Comparison of ENCODE assay signal across 9 cellular contexts in the genomic region with DNA sequence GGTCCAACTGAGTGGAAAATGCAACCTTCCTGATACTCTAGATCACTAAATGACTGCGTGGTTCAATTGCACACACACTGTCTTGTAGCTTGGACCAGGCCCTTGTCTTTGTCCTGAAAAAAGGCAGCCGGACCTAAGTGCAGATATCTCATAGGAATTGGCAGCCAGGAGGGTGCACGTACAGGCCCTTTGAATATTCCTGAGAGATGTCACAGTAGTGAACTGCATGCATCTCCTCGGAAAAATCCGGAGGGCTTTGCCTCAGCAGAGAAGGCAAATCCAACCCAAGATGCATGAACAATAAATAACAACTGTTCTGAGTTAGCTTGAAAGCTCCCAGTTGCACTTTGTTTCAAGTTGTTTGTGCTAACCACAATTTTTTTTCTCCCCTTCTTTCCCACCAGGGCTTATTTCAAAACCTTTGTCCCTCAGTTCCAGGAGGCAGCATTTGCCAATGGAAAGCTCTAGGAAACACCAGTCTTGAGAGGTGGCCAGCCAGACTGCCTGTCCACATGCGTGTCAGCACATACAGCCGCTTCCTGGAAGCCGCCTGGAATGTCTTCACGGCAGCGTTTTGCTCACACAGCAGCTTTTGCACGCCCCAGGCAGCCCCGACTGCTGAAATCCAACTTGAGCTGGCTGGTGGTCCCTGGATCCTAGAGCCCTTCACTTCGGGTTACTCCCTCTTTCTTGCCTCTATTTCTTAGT. TPM values are rescaled to one million over a fixed set of nuclear protein-coding genes. Genes with fewer than 3 reads are reported as not detected.
DNase-seq lines count a peak whose midpoint lies in the region; ATAC-seq and TF ChIP-seq lines count a peak whose summit lies in the region.
"Had no signal": no experiment of that assay in that cellular context is flagged by ENCODE, and none has a peak within 500 bp of the region (broad histone marks: within the 10 kb centered on the region; RNA-seq: fewer than 3 reads in every experiment).

No MANE protein-coding gene starts in this region.

- TF ChIP-seq POLR2A in ovary (IDR thresholded peaks at IDR 0.05): no peak

- H3K9me3 ChIP-seq in SJSA1 (replicated peaks) (no peaks in the 10 kb centered on the region), ovary (no peaks in the 10 kb centered on the region)

- H3K27me3 ChIP-seq in SJSA1 (replicated peaks) (no peaks in the 10 kb centered on the region), ovary (no peaks in the 10 kb centered on the region)

- H3K4me1 ChIP-seq in SJSA1 (replicated peaks) (peaks cover 64% of the 10 kb centered on the region), ovary (ENCODE audit: insufficient read depth) (peaks cover 21% of the 10 kb centered on the region)

- TF ChIP-seq CTCF in ovary (IDR thresholded peaks at IDR 0.05): no peak

- WGBS in ovary, 3 donors: 17 to 18% (median 18%) methylated on average over 13 of the region's 13 CpGs

- ATAC-seq in HG03439 (IDR thresholded peaks at IDR 0.05; ENCODE audit: unreplicated experiment) (no peak), HG03135 (IDR thresholded peaks at IDR 0.05; ENCODE audit: unreplicated experiment) (no peak), HG02763 (IDR thresholded peaks at IDR 0.05; ENCODE audit: unreplicated experiment) (no peak)

- peak; percentile 54 for TF ChIP-seq EP300 in ovary (IDR thresholded peaks at IDR 0.05)

- H3K4me3 ChIP-seq in SJSA1: no peak overlapping the region
- H3K4me3 ChIP-seq in ovary: no peak overlapping the region

- intact Hi-C loops in ovary (cut with DNase I): loop anchor here in 1 of 4 donors (5.0 to 10.0 kb wide), 2 partner anchors 53 to 381 kb away; no protein-coding TSS in a partner anchor

- H3K27ac ChIP-seq in SJSA1: peak overlapping the region; percentile 92
- H3K27ac ChIP-seq in ovary: peak overlapping the region; percentile 30 to 44

- peak; percentile 89 for DNase-seq in AG08395 (ENCODE audit: low spot score)
- peak; percentile 90 to 92 for DNase-seq in SJSA1 (ENCODE audit: low read depth in 1 of 2, low spot score in 2 of 2)
- DNase-seq in fibroblast of the conjunctiva (ENCODE audit: low read depth): peak; percentile 87
- DNase-seq in ovary: peak; percentile 64 to 80 (median 72)
- no peak for DNase-seq in NCI-H1436 (lab: John Stamatoyannopoulos, UW)
- DNase-seq: stimulated activated CD4-positive, alpha-beta T cell treated with anti-CD3 and anti-CD28 coated beads, Interleukin-12 subunit alpha, Interleukin-12 subunit beta, amount 100 ng/mL, for 4 hours had no signal

- H3K36me3 ChIP-seq in SJSA1: no peaks in the 10 kb centered on the region
- H3K36me3 ChIP-seq in ovary: no peaks in the 10 kb centered on the region

RNA-seq across cellular contexts. Expression of gene FOSL2, which starts 54.5 kb away (rescaled TPM):
- 28.8 and 44.7 TPM in 2 replicates for total RNA-seq in SJSA1 (2014; rRNA removed; shearing (Covaris generic))
- 100 to 1,000 TPM; 117 to 322 (median 152) TPM for total RNA-seq in ovary
- polyA plus RNA-seq in ovary: 10 to 100 TPM; 56.2 to 75.7 TPM
